In genomic region chr6:116278853-116279231, GRCh38 we compare ENCODE assay signal across 8 cellular contexts. TPM values are rescaled to one million over a fixed set of nuclear protein-coding genes. Genes with fewer than 3 reads are reported as not detected.
A peak's percentile ranks its signal among the peaks of the same experiment; 100 is the strongest.
DNase-seq lines count a peak whose midpoint lies in the region; ATAC-seq and TF ChIP-seq lines count a peak whose summit lies in the region.

No MANE protein-coding gene starts in this region.

- CTCF ChIA-PET in AG04449 (lab: Yijun Ruan, JAX) = interaction anchor here (0.7 to 5.3 kb wide), 10 partner anchors 9 to 287 kb away, joined by 3 to 37 read pairs (median 12); no protein-coding TSS in a partner anchor

- H3K4me3 ChIP-seq in AG04449 (ENCODE audit: low read depth, low read length) (peak overlapping the region; percentile 90), H7 (ENCODE audit: insufficient read depth, low read depth, low read length) (peak overlapping the region; percentile 91), WI38 (ENCODE audit: low read depth, low read length) (peak overlapping the region; percentile 93), fibroblast of mammary gland (ENCODE audit: control insufficient read depth, low read depth, low read length) (peak overlapping the region; percentile 94)

- peak; percentile 44 for ATAC-seq in omental fat pad (ENCODE audit: low FRiP score)
- ATAC-seq in HG03565 (IDR thresholded peaks at IDR 0.05; ENCODE audit: unreplicated experiment) = no peak
- no peak for ATAC-seq in HG03175 (IDR thresholded peaks at IDR 0.05; ENCODE audit: unreplicated experiment)
- ATAC-seq in GM21529 (IDR thresholded peaks at IDR 0.05; ENCODE audit: unreplicated experiment) = no peak

- TF ChIP-seq CTCF in AG04449 (IDR thresholded peaks at IDR 0.05; ENCODE audit: insufficient read depth, low read length, missing control alignments) (no peak), WI38 (IDR thresholded peaks at IDR 0.05; ENCODE audit: low read depth, low read length) (no peak), fibroblast of mammary gland (conservative IDR thresholded peaks at IDR 0.05; ENCODE audit: control insufficient read depth, insufficient read depth, low read depth, low read length) (no peak), omental fat pad (IDR thresholded peaks at IDR 0.05) (no peak)

- no peaks in the 10 kb centered on the region for H3K27me3 ChIP-seq in H7 (ENCODE audit: control insufficient read depth, insufficient read depth, low read length)

- DNase-seq in AG04449 (ENCODE audit: low read depth, low spot score) = no peak
- no peak for DNase-seq in H7
- peak; percentile 62 for DNase-seq in fibroblast of mammary gland (ENCODE audit: low read depth)
- DNase-seq in omental fat pad (ENCODE audit: low spot score) = no peak

- H3K36me3 ChIP-seq in H7 (replicated peaks; ENCODE audit: control insufficient read depth, insufficient read depth, low read length) = no peaks in the 10 kb centered on the region; the same call in 1 of the 2 replicates

- POLR2A ChIA-PET in AG04449 (lab: Yijun Ruan, JAX) = interaction anchor here (1.1 to 2.1 kb wide), 6 partner anchors 9 to 284 kb away, joined by 3 to 10 read pairs (median 4); partner anchors contain the start of gene DSE

RNA-seq across cellular contexts. Expression of gene TSPYL1, which starts 0.9 kb away (rescaled TPM):
- 46.8 and 51.0 TPM in 2 replicates for total RNA-seq in H7 (2014; rRNA removed; shearing (Covaris generic))
- total RNA-seq in omental fat pad = 10 to 100 TPM; 43.5 to 94.0 (median 65.1) TPM

RNA-seq across cellular contexts. Expression of gene TSPYL4, which starts 25.0 kb away (rescaled TPM):
- 8.1 and 14.9 TPM in 2 replicates for total RNA-seq in H7 (2014; rRNA removed; shearing (Covaris generic))
- 10 to 100 TPM in 2 of 4 donors, 1 to 10 TPM in 2; 8.0 to 13.4 (median 9.5) TPM for total RNA-seq in omental fat pad
